ENCODE assay signal across 1 cellular context in genomic region chr1:3984586-3984985, GRCh38.
TF ChIP-seq lines count a peak whose summit lies in the region.

No MANE protein-coding gene starts in this region.

TF ChIP-seq in GM23338, 12 proteins besides CTCF, POLR2A, EP300 and RAD21 (continued from another document):
- TF ChIP-seq ZNF462 (CRISPR knock-in tag; IDR thresholded peaks at IDR 0.05) (no peak), JUNB (IDR thresholded peaks at IDR 0.05; ENCODE audit: unreplicated experiment) (no peak), REST (IDR thresholded peaks at IDR 0.05; ENCODE audit: unreplicated experiment) (no peak), ETS1 (IDR thresholded peaks at IDR 0.05) (no peak)
